Comparison of ENCODE assay signal across 3 cellular contexts in the genomic region with DNA sequence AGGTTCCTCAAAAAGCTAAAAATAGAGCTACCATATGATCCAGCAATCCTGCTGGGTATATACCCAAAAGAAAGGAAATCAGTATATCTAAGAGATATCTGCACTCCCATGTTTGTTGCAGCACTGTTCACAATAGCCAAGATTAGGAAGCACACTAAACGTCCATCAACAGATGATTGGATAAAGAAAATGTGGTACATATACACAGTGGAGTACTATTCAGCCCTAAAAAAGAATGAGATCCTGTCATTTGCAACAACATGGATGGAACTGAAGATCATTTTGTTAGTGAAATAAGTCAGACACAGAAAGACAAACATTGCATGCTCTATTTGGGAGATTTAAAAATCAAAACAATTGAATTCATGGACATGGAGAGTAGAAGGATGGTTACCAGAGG. TPM values are rescaled to one million over a fixed set of nuclear protein-coding genes. Genes with fewer than 3 reads are reported as not detected.
"Had no signal": no experiment of that assay in that cellular context is flagged by ENCODE, and none has a peak within 500 bp of the region (broad histone marks: within the 10 kb centered on the region; RNA-seq: fewer than 3 reads in every experiment).

No MANE protein-coding gene starts in this region.

RNA-seq across cellular contexts. Expression of a gene that starts 21.7 kb away (rescaled TPM):
- total RNA-seq: GM23248, H4 had no signal

RNA-seq across cellular contexts. Expression of a gene that starts 22.2 kb away (rescaled TPM):
- total RNA-seq: GM23248, H4, HFFc6 had no signal
- polyA plus RNA-seq: GM23248 had no signal
